ENCODE assay signal across 8 cellular contexts in the genomic region with DNA sequence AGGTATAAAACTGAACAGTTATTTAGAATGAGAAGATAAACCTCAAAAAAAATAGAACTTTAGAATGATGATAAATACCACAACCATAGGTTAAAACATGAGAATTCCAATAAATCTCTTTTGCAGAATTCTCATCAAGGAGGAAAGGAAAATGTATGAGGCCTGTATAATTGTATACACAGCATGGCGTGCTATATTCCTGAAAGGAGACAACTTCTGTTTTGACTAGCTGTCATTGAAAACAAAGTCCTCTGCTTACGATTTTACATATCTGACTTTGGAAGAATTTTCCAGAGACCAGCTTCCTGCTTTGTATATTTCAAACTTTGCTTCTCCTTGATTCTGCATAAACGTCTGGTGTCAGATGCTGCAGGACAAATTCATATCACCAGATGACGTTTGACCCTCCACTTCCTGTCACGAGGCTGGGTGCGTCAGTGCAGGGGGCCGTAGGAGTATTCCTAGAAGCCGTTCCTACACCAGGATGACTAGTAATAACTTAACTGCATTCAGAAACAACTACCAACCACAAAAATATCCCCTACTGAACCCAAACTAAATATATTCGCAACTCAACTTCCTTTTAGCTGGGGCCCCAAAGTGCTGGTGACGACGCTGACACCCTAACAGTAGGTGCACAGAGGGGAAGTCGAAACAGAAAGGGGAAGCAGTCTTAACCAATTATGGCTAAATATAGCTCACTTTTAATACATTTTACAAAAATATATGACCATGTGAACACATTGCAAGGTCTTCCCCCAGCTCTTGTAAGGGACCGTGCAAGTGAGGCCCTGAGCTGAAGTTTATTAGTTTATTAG.
DNase-seq lines count a peak whose midpoint lies in the region; ATAC-seq and TF ChIP-seq lines count a peak whose summit lies in the region.

No MANE protein-coding gene starts in this region.

- no peak for TF ChIP-seq CTCF in lower lobe of right lung (IDR thresholded peaks at IDR 0.05)
- no peak for TF ChIP-seq CTCF in PC-3 (conservative IDR thresholded peaks at IDR 0.05; ENCODE audit: low read depth, low read length)

- no peaks in the 10 kb centered on the region for H3F3A ChIP-seq in PC-3 (ENCODE audit: low read length, unreplicated experiment)

- peaks cover 3% of the 10 kb centered on the region for H3K9me3 Mint-ChIP-seq in stimulated activated memory B cell treated with anti-CD40 and anti-IgM and Interleukin-4, amounts not matched to agents 10 μg/mL and 1 μg/mL and 100 μg/mL, for 72 hours

- BruUV-seq in PC-3 (replicated peaks; lab: Mats Ljungman, UMichigan): no TSS peak

- ATAC-seq in GM21619 (IDR thresholded peaks at IDR 0.05; ENCODE audit: unreplicated experiment): peak; percentile 95
- peak; percentile 80 to 91 for ATAC-seq in lower lobe of right lung
- ATAC-seq in stimulated activated memory B cell treated with anti-CD40 and anti-IgM and Interleukin-4, amounts not matched to agents 10 μg/mL and 1 μg/mL and 100 μg/mL, for 72 hours: peak; percentile 98
- ATAC-seq in PC-3: no peak

- CTCF ChIA-PET in PC-3 (lab: Charles Lee): no interaction called here

- H3K4me3 ChIP-seq in lower lobe of right lung (no peak overlapping the region), PC-3 (ENCODE audit: low read length) (no peak overlapping the region)

- H3K36me3 Mint-ChIP-seq in stimulated activated memory B cell treated with anti-CD40 and anti-IgM and Interleukin-4, amounts not matched to agents 10 μg/mL and 1 μg/mL and 100 μg/mL, for 72 hours: no peaks in the 10 kb centered on the region

- H3K36me3 ChIP-seq in lower lobe of right lung: no peaks in the 10 kb centered on the region
- no peaks in the 10 kb centered on the region for H3K36me3 ChIP-seq in PC-3 (ENCODE audit: low read depth, low read length)

- H3K9ac ChIP-seq in PC-3 (ENCODE audit: low read length): no peak overlapping the region

- H3K27ac ChIP-seq in lower lobe of right lung: peak overlapping the region; percentile 73
- no peak overlapping the region for H3K27ac ChIP-seq in PC-3 (ENCODE audit: low read length)

- peaks cover 30% of the 10 kb centered on the region for H3K4me1 ChIP-seq in lower lobe of right lung
- H3K4me1 ChIP-seq in PC-3 (ENCODE audit: insufficient read depth, low read length): peaks cover 18% of the 10 kb centered on the region

- peaks cover 67% of the 10 kb centered on the region for H3K4me1 Mint-ChIP-seq in stimulated activated memory B cell treated with anti-CD40 and anti-IgM and Interleukin-4, amounts not matched to agents 10 μg/mL and 1 μg/mL and 100 μg/mL, for 72 hours

- H3K4me2 ChIP-seq in PC-3 (ENCODE audit: low read length): no peak overlapping the region

- intact Hi-C loops in lower lobe of right lung (cut with DNase I) (no loop called here), PC-3 (cut with micrococcal nuclease) (no loop called here)

- H3K4me3 Mint-ChIP-seq in stimulated activated memory B cell treated with anti-CD40 and anti-IgM and Interleukin-4, amounts not matched to agents 10 μg/mL and 1 μg/mL and 100 μg/mL, for 72 hours: peak overlapping the region; percentile 61

- H2AFZ ChIP-seq in PC-3 (ENCODE audit: low read length): no peak overlapping the region

- DNase-seq in Daoy (ENCODE audit: low read depth) (peak; percentile 47), MV-4-11 (lab: John Stamatoyannopoulos, UW) (peak; percentile 100), activated T-cell treated with anti-CD3 and anti-CD28 coated beads for 24 hours (ENCODE audit: low read depth) (peak; percentile 72), lower lobe of right lung (peak; percentile 83), DMS53 treated with DMSO at 0.1 percent for 48 hours (lab: John Stamatoyannopoulos, UW; ENCODE audit: unreplicated experiment) (no peak), PC-3 (no peak)

- H3K9me3 ChIP-seq in lower lobe of right lung (no peaks in the 10 kb centered on the region), PC-3 (ENCODE audit: low read length) (no peaks in the 10 kb centered on the region)

- no peaks in the 10 kb centered on the region for H3K79me2 ChIP-seq in PC-3 (ENCODE audit: low read length)

- POLR2A ChIA-PET in PC-3 (lab: Charles Lee; ENCODE audit: unreplicated experiment): interaction anchor here (0.6 kb wide), 1 partner anchor 36 kb away, joined by 3 read pairs; no protein-coding TSS in a partner anchor

- no peaks in the 10 kb centered on the region for H3K9me2 ChIP-seq in PC-3 (replicated peaks; ENCODE audit: low read length)

- H3K27me3 ChIP-seq in lower lobe of right lung (ENCODE audit: low read depth) (no peaks in the 10 kb centered on the region), PC-3 (ENCODE audit: low read length) (no peaks in the 10 kb centered on the region)

- H3K27me3 Mint-ChIP-seq in stimulated activated memory B cell treated with anti-CD40 and anti-IgM and Interleukin-4, amounts not matched to agents 10 μg/mL and 1 μg/mL and 100 μg/mL, for 72 hours: no peaks in the 10 kb centered on the region

- H4K20me1 ChIP-seq in PC-3 (ENCODE audit: low read length): no peaks in the 10 kb centered on the region

- H3K27ac Mint-ChIP-seq in stimulated activated memory B cell treated with anti-CD40 and anti-IgM and Interleukin-4, amounts not matched to agents 10 μg/mL and 1 μg/mL and 100 μg/mL, for 72 hours: peak overlapping the region; percentile 92

Comparison
In these comparisons a context has a peak if more than half of its experiments do, and no peak if none do; other contexts are left out.
1. DNase-seq: peak in Daoy (single experiment), MV-4-11 (single experiment), activated T-cell treated with anti-CD3 and anti-CD28 coated beads for 24 hours (single experiment) and lower lobe of right lung (single experiment); none in DMS53 treated with DMSO at 0.1 percent for 48 hours (single experiment) and PC-3 (single experiment).